ENCODE assay signal across 8 cellular contexts in the genomic region with DNA sequence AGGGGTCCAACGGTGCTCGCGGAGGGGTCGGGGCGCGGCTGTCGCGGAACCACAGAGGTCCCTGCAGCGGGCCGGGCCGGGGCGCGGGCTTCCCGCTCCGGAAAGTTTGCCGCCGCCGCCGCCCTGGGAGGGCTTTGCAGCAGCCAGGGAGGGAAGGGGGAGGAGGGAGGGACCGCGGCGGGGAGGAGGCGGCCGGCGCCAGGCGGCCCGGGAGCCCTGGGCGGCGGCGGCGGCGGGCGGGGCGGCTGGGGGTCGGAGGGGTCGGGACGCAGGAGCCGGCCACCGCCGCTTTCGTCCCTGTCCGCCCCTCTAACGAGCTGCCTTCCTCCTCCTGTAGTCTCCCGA. TPM values are rescaled to one million over a fixed set of nuclear protein-coding genes. Genes with fewer than 3 reads are reported as not detected.
DNase-seq lines count a peak whose midpoint lies in the region; ATAC-seq, FAIRE-seq and TF ChIP-seq lines count a peak whose summit lies in the region.

No MANE protein-coding gene starts in this region.

- H2AFZ ChIP-seq in SK-N-SH (ENCODE audit: low read depth), result no peak overlapping the region

- H3K79me2 ChIP-seq in SK-N-SH (ENCODE audit: insufficient read depth) (no peaks in the 10 kb centered on the region), mesendoderm (ENCODE audit: control insufficient read depth, insufficient read depth, low read length) (peaks cover 18% of the 10 kb centered on the region)

- peaks cover 14% of the 10 kb centered on the region for H3K79me1 ChIP-seq in mesendoderm (ENCODE audit: low read length)

- H4K5ac ChIP-seq in mesendoderm (ENCODE audit: low read length), result no peak overlapping the region

- H3K56ac ChIP-seq in mesendoderm (ENCODE audit: low read length), result peak overlapping the region; percentile 95

- TF ChIP-seq CTCF in SK-N-SH (IDR thresholded peaks at IDR 0.05) (no peak), RWPE2 (IDR thresholded peaks at IDR 0.05; ENCODE audit: poor library complexity, severe bottlenecking) (no peak), bronchial epithelial cell (IDR thresholded peaks at IDR 0.05; ENCODE audit: insufficient read depth, low read length, severe bottlenecking) (no peak)

- H3K4me3 ChIP-seq in SK-N-SH (ENCODE audit: low read depth in 2 of 2, low read length in 1 of 2) (peak overlapping the region; percentile 39 to 45; a peak in 3 of 4 replicates), RWPE2 (ENCODE audit: severe bottlenecking) (peak overlapping the region; percentile 81), bronchial epithelial cell (ENCODE audit: low read depth, low read length) (peak overlapping the region; percentile 87), mesendoderm (ENCODE audit: low read length) (peak overlapping the region; percentile 70)

- no peak; the same call in 2 of the 3 replicates for ATAC-seq in SK-N-SH treated with all-trans-retinoic acid at 6 μM for 48 hours
- no peak for ATAC-seq in RWPE2 (ENCODE audit: low read depth)
- ATAC-seq in HG03565 (IDR thresholded peaks at IDR 0.05; ENCODE audit: unreplicated experiment), result no peak

- no peak overlapping the region for H3K9ac ChIP-seq in SK-N-SH
- H3K9ac ChIP-seq in mesendoderm (ENCODE audit: low read length), result peak overlapping the region; percentile 91

- CTCF ChIA-PET in SK-N-SH (lab: Yijun Ruan, JAX), result interaction anchor here (1.4 to 6.4 kb wide), 4 partner anchors 9 to 63 kb away, joined by 5 to 43 read pairs (median 16); partner anchors contain the start of gene LETM1

- H4K20me1 ChIP-seq in SK-N-SH (ENCODE audit: insufficient read depth), result 0 out of 2 replicates have a peak, but pooled peaks cover 6% of the 10 kb centered on the region

- peak overlapping the region; percentile 32 for H2BK120ac ChIP-seq in mesendoderm (ENCODE audit: low read depth, low read length)

- H3K9me3 ChIP-seq in SK-N-SH (no peaks in the 10 kb centered on the region), RWPE2 (ENCODE audit: severe bottlenecking) (no peaks in the 10 kb centered on the region)

- no peak overlapping the region for H3K4me2 ChIP-seq in SK-N-SH
- H3K4me2 ChIP-seq in mesendoderm (ENCODE audit: low read length), result peak overlapping the region; percentile 79

- no CpG with 5 or more reads among the region's 44 CpGs for WGBS in SK-N-SH (ENCODE audit: low lambda C conversion rate)
- WGBS in mesendoderm (ENCODE audit: extremely low coverage, insufficient coverage, low lambda C conversion rate), result no CpG with 5 or more reads among the region's 44 CpGs

- TF ChIP-seq RAD21 in SK-N-SH (IDR thresholded peaks at IDR 0.05; ENCODE audit: low read length), result no peak

- peak; percentile 83 for DNase-seq in SK-N-SH
- no peak for DNase-seq in RWPE2 (ENCODE audit: low spot score)
- no peak for DNase-seq in bronchial epithelial cell (ENCODE audit: low read depth)
- peak; percentile 63 for DNase-seq in mesendoderm
- no peak for DNase-seq in GF-D8 (lab: John Stamatoyannopoulos, UW)
- no peak for DNase-seq in anterior cingulate cortex (lab: John Stamatoyannopoulos, UW)

- POLR2A ChIA-PET in SK-N-SH (lab: Yijun Ruan, JAX), result interaction anchor here (0.6 to 1.8 kb wide), 2 partner anchors 16 to 76 kb away, joined by 4 to 6 read pairs; no protein-coding TSS in a partner anchor

- peaks cover 0 to 3% of the 10 kb centered on the region in 2 experiments; a peak in 1 of 4 replicates for H3K4me1 ChIP-seq in SK-N-SH (ENCODE audit: control insufficient read depth in 1 of 2, insufficient read depth in 2 of 2, low read depth in 1 of 2, low read length in 1 of 2)
- peaks cover 13% of the 10 kb centered on the region for H3K4me1 ChIP-seq in RWPE2 (ENCODE audit: insufficient read depth, poor library complexity, severe bottlenecking)
- no peaks in the 10 kb centered on the region for H3K4me1 ChIP-seq in mesendoderm (ENCODE audit: control insufficient read depth, low read depth, low read length)

- TF ChIP-seq EP300 in SK-N-SH (IDR thresholded peaks at IDR 0.05; ENCODE audit: borderline replicate concordance in 1 of 2, low read depth in 1 of 2, low read length in 1 of 2), result no peak

- no peaks in the 10 kb centered on the region for H3F3A ChIP-seq in SK-N-SH (replicated peaks; ENCODE audit: insufficient read depth)

- no peaks in the 10 kb centered on the region for H3K9me2 ChIP-seq in SK-N-SH

- no peak overlapping the region for H2BK5ac ChIP-seq in mesendoderm (ENCODE audit: low read length)

- H3K36me3 ChIP-seq in SK-N-SH (replicated peaks in 1 of 2; ENCODE audit: control insufficient read depth in 1 of 2, insufficient read depth in 2 of 2, low read length in 1 of 2) (no peaks in the 10 kb centered on the region), RWPE2 (ENCODE audit: low read depth) (no peaks in the 10 kb centered on the region), bronchial epithelial cell (ENCODE audit: control insufficient read depth, insufficient read depth, low read length) (peaks cover 22% of the 10 kb centered on the region), mesendoderm (ENCODE audit: control insufficient read depth, insufficient read depth, low read length) (no peaks in the 10 kb centered on the region)

- H4K8ac ChIP-seq in mesendoderm (ENCODE audit: low read depth, low read length), result no peak overlapping the region

- peak overlapping the region; percentile 64 for H3K18ac ChIP-seq in mesendoderm (ENCODE audit: low read length)

- no peak for FAIRE-seq in bronchial epithelial cell (lab: Jason Lieb, UNC)

- no peak overlapping the region for H3K27ac ChIP-seq in SK-N-SH (ENCODE audit: low read depth in 2 of 2, low read length in 1 of 2)
- H3K27ac ChIP-seq in RWPE2 (ENCODE audit: poor library complexity, severe bottlenecking), result no peak overlapping the region
- peak overlapping the region; percentile 48 for H3K27ac ChIP-seq in mesendoderm (ENCODE audit: low read depth, low read length)

- H3K23ac ChIP-seq in mesendoderm (ENCODE audit: low read length), result no peak overlapping the region

- peaks cover 12% of the 10 kb centered on the region for H3K27me3 ChIP-seq in SK-N-SH (ENCODE audit: insufficient read depth)
- peaks cover 13% of the 10 kb centered on the region for H3K27me3 ChIP-seq in RWPE2 (ENCODE audit: insufficient read depth, poor library complexity, severe bottlenecking)
- H3K27me3 ChIP-seq in bronchial epithelial cell (ENCODE audit: control insufficient read depth, insufficient read depth, low read length), result no peaks in the 10 kb centered on the region
- no peaks in the 10 kb centered on the region for H3K27me3 ChIP-seq in mesendoderm (ENCODE audit: insufficient read depth, low read length, poor library complexity)

- H2BK15ac ChIP-seq in mesendoderm (replicated peaks; ENCODE audit: low read depth), result no peak overlapping the region

- H3K4ac ChIP-seq in mesendoderm (ENCODE audit: low read depth, low read length), result peak overlapping the region; percentile 65

- H2AK5ac ChIP-seq in mesendoderm (ENCODE audit: low read length), result no peak overlapping the region

TF ChIP-seq in SK-N-SH, 30 proteins besides CTCF, POLR2A, EP300 and RAD21:
- no peak for TF ChIP-seq FOXM1 (IDR thresholded peaks at IDR 0.05; ENCODE audit: low read depth)
- no peak for TF ChIP-seq ELF1 (IDR thresholded peaks at IDR 0.05)

TF ChIP-seq in SK-N-SH treated with all-trans-retinoic acid at 6 μM for 48 hours, 23 proteins besides CTCF, POLR2A, EP300 and RAD21:
- no peak for TF ChIP-seq ZFP3 (CRISPR knock-in tag; IDR thresholded peaks at IDR 0.05)
- TF ChIP-seq ESRRG (CRISPR knock-in tag; IDR thresholded peaks at IDR 0.05), result no peak
- TF ChIP-seq ZC3H10 (CRISPR knock-in tag; IDR thresholded peaks at IDR 0.05), result no peak
- TF ChIP-seq ARNTL (CRISPR knock-in tag; IDR thresholded peaks at IDR 0.05; ENCODE audit: borderline replicate concordance, low read depth), result no peak
- TF ChIP-seq ISL1 (CRISPR knock-in tag; IDR thresholded peaks at IDR 0.05), result no peak
- TF ChIP-seq ZNF70 (CRISPR knock-in tag; IDR thresholded peaks at IDR 0.05), result no peak
- TF ChIP-seq TOX (CRISPR knock-in tag; IDR thresholded peaks at IDR 0.05; ENCODE audit: borderline replicate concordance), result no peak
- no peak for TF ChIP-seq OSR1 (CRISPR knock-in tag; IDR thresholded peaks at IDR 0.05)

RNA-seq across cellular contexts. Expression of gene FGFR3, which starts 0.4 kb away (rescaled TPM):
- polyA plus RNA-seq in SK-N-SH (2012; rRNA removed), result 0.62 and 1.1 TPM in 2 replicates
- polyA plus RNA-seq in SK-N-SH (2012; cell fraction: cytosol; rRNA removed), result 0.37 and 0.69 TPM in 2 replicates
- polyA plus RNA-seq in SK-N-SH (2012; cell fraction: nucleus; rRNA removed), result 2.3 and 2.7 TPM in 2 replicates
- 29.0 and 133 TPM in 2 replicates for total RNA-seq in bronchial epithelial cell
- polyA plus RNA-seq in mesendoderm (2013, experiment 1 of 2), result 8.0 TPM
- polyA plus RNA-seq in mesendoderm (2013, experiment 2 of 2), result 7.1 TPM

Comparison
In these comparisons a context has a peak if more than half of its experiments do, and no peak if none do; other contexts are left out.
1. DNase-seq: peak in SK-N-SH (single experiment) and mesendoderm (single experiment); none in RWPE2 (single experiment), bronchial epithelial cell (single experiment), GF-D8 (single experiment) and anterior cingulate cortex (0 of 58).
2. Peak in every context shown above with its lines, with median percentiles within 50 percentile points of each other: H3K4me3 ChIP-seq.